ENCODE assay signal across 8 cellular contexts in the genomic region with DNA sequence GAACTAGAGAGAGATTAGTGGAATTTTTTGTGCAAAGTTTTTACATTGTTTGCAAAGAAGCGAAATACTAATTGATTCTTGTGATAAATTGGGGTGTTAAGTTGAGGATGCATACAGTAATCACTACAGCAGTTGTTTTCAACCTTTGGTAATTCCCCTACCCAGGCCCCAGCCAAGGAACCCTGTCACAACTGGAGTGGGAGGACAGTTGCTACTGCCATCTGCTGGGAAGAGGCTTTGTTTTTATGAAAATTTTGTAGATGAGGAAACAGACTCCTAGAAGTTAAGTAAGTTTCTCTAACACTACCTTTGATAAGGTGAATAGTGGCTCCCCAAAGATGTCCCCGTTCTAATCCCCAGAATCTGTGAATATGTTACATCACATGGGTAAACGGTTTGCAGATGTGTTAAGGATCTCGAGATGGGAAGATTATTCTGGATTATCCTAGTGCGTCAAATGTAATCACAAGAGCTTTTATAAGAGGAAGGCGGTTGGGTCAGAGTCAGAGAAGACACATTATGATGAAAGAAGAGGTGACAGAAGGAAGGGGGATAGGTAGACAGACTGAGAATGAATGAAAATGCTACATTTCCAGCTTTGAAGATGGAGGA. TPM values are rescaled to one million over a fixed set of nuclear protein-coding genes. Genes with fewer than 3 reads are reported as not detected.
DNase-seq lines count a peak whose midpoint lies in the region; ATAC-seq and TF ChIP-seq lines count a peak whose summit lies in the region.

No MANE protein-coding gene starts in this region.

- intact Hi-C loops in Caco-2 (cut with micrococcal nuclease; ENCODE audit: unreplicated experiment), result loop anchor here (2.0 to 10.0 kb wide), 4 partner anchors 139 to 1199 kb away; no protein-coding TSS in a partner anchor

- no peak overlapping the region for H3K4me3 Mint-ChIP-seq in Caco-2 (ENCODE audit: unreplicated experiment)

- CTCF ChIA-PET in Caco-2 (lab: Charles Lee), result interaction anchor here (1.0 kb wide), 1 partner anchor 910 kb away, joined by 3 read pairs; no protein-coding TSS in a partner anchor

- TF ChIP-seq CTCF in Caco-2 (IDR thresholded peaks at IDR 0.05; ENCODE audit: insufficient read depth in 1 of 2, low read depth in 1 of 2, low read length in 1 of 2, severe bottlenecking in 1 of 2, unreplicated experiment in 1 of 2) (peak; percentile 58 to 60), gastroesophageal sphincter (IDR thresholded peaks at IDR 0.05) (peak; percentile 25 to 55 (median 33))

- 85 to 88% methylated on average over 6 of the region's 6 CpGs for WGBS in gastroesophageal sphincter (ENCODE audit: low coverage in 1 of 2), 2 donors

- no peaks in the 10 kb centered on the region for H3K27me3 Mint-ChIP-seq in Caco-2 (ENCODE audit: insufficient read depth, unreplicated experiment)

- POLR2A ChIA-PET in Caco-2 (lab: Charles Lee), result no interaction called here

- no peaks in the 10 kb centered on the region for H3K9me3 Mint-ChIP-seq in Caco-2 (ENCODE audit: unreplicated experiment)

- ATAC-seq in GM18517 (IDR thresholded peaks at IDR 0.05; ENCODE audit: unreplicated experiment) (peak; percentile 66), HG03378 (IDR thresholded peaks at IDR 0.05; ENCODE audit: unreplicated experiment) (peak; percentile 76), gastroesophageal sphincter (no peak)

- no peaks in the 10 kb centered on the region for H3K9me3 ChIP-seq in Caco-2
- no peaks in the 10 kb centered on the region for H3K9me3 ChIP-seq in gastroesophageal sphincter

- H3K4me3 ChIP-seq in Caco-2 (ENCODE audit: low read depth, low read length), result no peak overlapping the region
- no peak overlapping the region for H3K4me3 ChIP-seq in gastroesophageal sphincter

- H3K27me3 ChIP-seq in Caco-2 (replicated peaks; ENCODE audit: control insufficient read depth, insufficient read depth, low read length) (no peaks in the 10 kb centered on the region), gastroesophageal sphincter (no peaks in the 10 kb centered on the region)

- TF ChIP-seq POLR2A in gastroesophageal sphincter (IDR thresholded peaks at IDR 0.05), result no peak

- H3K4me1 Mint-ChIP-seq in Caco-2 (ENCODE audit: low read depth, unreplicated experiment), result peaks cover 11% of the 10 kb centered on the region

- H3K27ac ChIP-seq in gastroesophageal sphincter, result no peak overlapping the region

- no peaks in the 10 kb centered on the region for H3K36me3 Mint-ChIP-seq in Caco-2 (ENCODE audit: insufficient read depth, unreplicated experiment)

- DNase-seq in Caco-2 (peak; percentile 46 to 47), SKM-1 (lab: John Stamatoyannopoulos, UW; ENCODE audit: unreplicated experiment) (peak; percentile 28), T1000 (lab: John Stamatoyannopoulos, UW) (no peak), cortex of kidney (lab: John Stamatoyannopoulos, UW) (no peak)
- peak; percentile 5 to 7 for DNase-seq in stimulated activated CD8-positive, alpha-beta memory T cell treated with anti-CD3 and anti-CD28 coated beads, Interleukin-2, amount 100 ng/mL, for 48 hours (ENCODE audit: low read depth in 2 of 2)

- H3K36me3 ChIP-seq in Caco-2 (ENCODE audit: control insufficient read depth, insufficient read depth, low read length) (no peaks in the 10 kb centered on the region), gastroesophageal sphincter (no peaks in the 10 kb centered on the region)

- TF ChIP-seq EP300 in gastroesophageal sphincter (IDR thresholded peaks at IDR 0.05), result no peak

- H3K4me1 ChIP-seq in Caco-2, result 0 out of 2 replicates have a peak, but pooled peaks cover 6% of the 10 kb centered on the region
- H3K4me1 ChIP-seq in gastroesophageal sphincter, result no peaks in the 10 kb centered on the region

- no peak overlapping the region for H3K27ac Mint-ChIP-seq in Caco-2 (ENCODE audit: unreplicated experiment)

- BruUV-seq in Caco-2 (replicated peaks; lab: Mats Ljungman, UMichigan), result no TSS peak

RNA-seq across cellular contexts. Expression of a gene that starts 34.0 kb away (rescaled TPM):
- not detected in 2 replicates for total RNA-seq in Caco-2 (2022)
- total RNA-seq in gastroesophageal sphincter, result under 1 TPM in 2 of 4 donors, not detected in 2; 0.13 to 0.15 TPM

Comparison
In these comparisons a context has a peak if more than half of its experiments do, and no peak if none do; other contexts are left out.
1. DNase-seq: peak in Caco-2 (2 of 2), SKM-1 (single experiment) and stimulated activated CD8-positive, alpha-beta memory T cell treated with anti-CD3 and anti-CD28 coated beads, Interleukin-2, amount 100 ng/mL, for 48 hours (2 of 2); none in T1000 (single experiment) and cortex of kidney (single experiment).